In the genomic region with DNA sequence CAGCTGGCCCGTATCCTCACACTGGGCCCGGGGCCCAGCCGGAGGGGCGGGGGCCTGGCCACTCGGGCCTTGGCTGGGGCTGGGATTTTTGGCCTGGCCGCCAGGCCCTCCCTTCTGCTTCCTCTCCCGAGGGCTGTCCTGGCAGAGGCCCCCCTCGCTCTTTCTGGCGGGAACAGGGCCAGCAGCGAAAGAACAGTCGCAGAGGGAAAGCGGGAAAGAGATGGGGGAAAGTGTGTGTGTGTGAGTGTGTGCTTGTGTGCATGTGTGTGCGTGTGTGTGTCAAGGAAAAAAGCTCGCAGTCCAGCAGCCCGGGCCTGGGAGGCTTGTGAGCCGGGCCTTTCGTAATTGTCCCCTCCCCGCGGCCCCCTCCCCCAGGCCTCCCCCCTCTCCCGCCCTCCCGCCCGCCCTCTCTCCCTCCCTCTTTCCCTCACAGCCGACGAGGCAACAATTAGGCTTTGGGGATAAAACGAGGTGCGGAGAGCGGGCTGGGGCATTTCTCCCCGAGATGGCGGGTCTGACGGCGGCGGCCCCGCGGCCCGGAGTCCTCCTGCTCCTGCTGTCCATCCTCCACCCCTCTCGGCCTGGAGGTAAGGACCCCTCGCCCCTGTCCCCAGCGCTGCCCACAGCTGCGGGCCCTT, we compare ENCODE assay signal across 9 cellular contexts. TPM values are rescaled to one million over a fixed set of nuclear protein-coding genes. Genes with fewer than 3 reads are reported as not detected.
A peak's percentile ranks its signal among the peaks of the same experiment; 100 is the strongest.
DNase-seq lines count a peak whose midpoint lies in the region; TF ChIP-seq lines count a peak whose summit lies in the region.
"Had no signal": no experiment of that assay in that cellular context is flagged by ENCODE, and none has a peak within 500 bp of the region (broad histone marks: within the 10 kb centered on the region; RNA-seq: fewer than 3 reads in every experiment).

ELN (plus strand) TSS at position 491 of the 638 bp plus-strand sequence; CDS start at position 506, 15 bp downstream.

- H3K9me2 ChIP-seq in Karpas-422 (replicated peaks; ENCODE audit: insufficient read depth, low read length): no peaks in the 10 kb centered on the region

- H3K4me3 ChIP-seq in breast epithelium: peak within 1 kb of the TSS; percentile 58 to 74 (median 65)
- H3K4me3 ChIP-seq in fibroblast of villous mesenchyme (ENCODE audit: low read depth, low read length): no peak within 1 kb of the TSS
- no peak within 1 kb of the TSS for H3K4me3 ChIP-seq in neural progenitor cell
- no peak within 1 kb of the TSS for H3K4me3 ChIP-seq in Karpas-422 (ENCODE audit: low read length)

- H3K4me1 Mint-ChIP-seq in MCF 10A (ENCODE audit: insufficient read depth, unreplicated experiment): peaks cover 24% of the 10 kb centered on the region
- H3K4me1 Mint-ChIP-seq in neural progenitor cell: peaks cover 53% of the 10 kb centered on the region
- H3K4me1 Mint-ChIP-seq in activated T-helper 1 cell treated with anti-CD3 and anti-CD28 coated beads, Interleukin-12 subunit alpha, Interleukin-12 subunit beta, Interleukin-2, Interleukin-4 antibody, amounts not matched to agents 30 ng/mL and 10 ng/mL and 1 ng/mL, durations not matched to agents 14 hours and 24 hours and 36 hours (ENCODE audit: low read depth): peaks cover 7% of the 10 kb centered on the region

- peak in 1 of 2 donors; percentile 66 for DNase-seq in breast epithelium (ENCODE audit: low spot score in 2 of 2)
- no peak for DNase-seq in MCF 10A (ENCODE audit: unreplicated experiment)
- DNase-seq in fibroblast of villous mesenchyme (ENCODE audit: low read depth): peak; percentile 34
- peak; percentile 56 for DNase-seq in neural progenitor cell (ENCODE audit: low spot score)
- no peak for DNase-seq in NCI-H774 (lab: John Stamatoyannopoulos, UW)
- no peak for DNase-seq in activated gamma-delta T cell (lab: John Stamatoyannopoulos, UW)
- DNase-seq in activated T-helper 1 cell treated with anti-CD3 and anti-CD28 coated beads, Interleukin-12 subunit alpha, Interleukin-12 subunit beta, Interleukin-2, Interleukin-4 antibody, amounts not matched to agents 30 ng/mL and 10 ng/mL and 1 ng/mL, durations not matched to agents 14 hours and 24 hours and 36 hours (ENCODE audit: low spot score): no peak
- no peak for DNase-seq in Karpas-422
- DNase-seq: activated CD8-positive, alpha-beta T cell treated with anti-CD3 and anti-CD28 coated beads for 36 hours had no signal

- H3K9me3 ChIP-seq in breast epithelium (no peaks in the 10 kb centered on the region), neural progenitor cell (ENCODE audit: low read depth) (no peaks in the 10 kb centered on the region), Karpas-422 (ENCODE audit: low read length) (no peaks in the 10 kb centered on the region)

- CTCF ChIA-PET in MCF 10A (lab: Yijun Ruan, JAX): interaction anchor here (0.5 to 4.9 kb wide), 10 partner anchors 10 to 679 kb away, joined by 3 to 45 read pairs (median 8); no protein-coding TSS in a partner anchor

- H3K9me3 Mint-ChIP-seq in MCF 10A (ENCODE audit: unreplicated experiment): no peaks in the 10 kb centered on the region
- H3K9me3 Mint-ChIP-seq in neural progenitor cell: no peaks in the 10 kb centered on the region
- no peaks in the 10 kb centered on the region for H3K9me3 Mint-ChIP-seq in activated T-helper 1 cell treated with anti-CD3 and anti-CD28 coated beads, Interleukin-12 subunit alpha, Interleukin-12 subunit beta, Interleukin-2, Interleukin-4 antibody, amounts not matched to agents 30 ng/mL and 10 ng/mL and 1 ng/mL, durations not matched to agents 14 hours and 24 hours and 36 hours
- H3K9me3 Mint-ChIP-seq: activated CD8-positive, alpha-beta T cell treated with anti-CD3 and anti-CD28 coated beads for 36 hours had no signal

- TF ChIP-seq POLR2A in breast epithelium (IDR thresholded peaks at IDR 0.05): no peak

- H3K27me3 Mint-ChIP-seq in MCF 10A (ENCODE audit: insufficient read depth, unreplicated experiment) (peaks cover 33% of the 10 kb centered on the region), neural progenitor cell (ENCODE audit: insufficient read depth, low read depth) (peaks cover 20% of the 10 kb centered on the region)
- H3K27me3 Mint-ChIP-seq in activated T-helper 1 cell treated with anti-CD3 and anti-CD28 coated beads, Interleukin-12 subunit alpha, Interleukin-12 subunit beta, Interleukin-2, Interleukin-4 antibody, amounts not matched to agents 30 ng/mL and 10 ng/mL and 1 ng/mL, durations not matched to agents 14 hours and 24 hours and 36 hours (ENCODE audit: insufficient read depth): peaks cover 48% of the 10 kb centered on the region

- H3K27ac Mint-ChIP-seq in MCF 10A (ENCODE audit: low read depth, unreplicated experiment) (no peak within 1 kb of the TSS), neural progenitor cell (peak within 1 kb of the TSS; percentile 83)
- no peak within 1 kb of the TSS for H3K27ac Mint-ChIP-seq in activated T-helper 1 cell treated with anti-CD3 and anti-CD28 coated beads, Interleukin-12 subunit alpha, Interleukin-12 subunit beta, Interleukin-2, Interleukin-4 antibody, amounts not matched to agents 30 ng/mL and 10 ng/mL and 1 ng/mL, durations not matched to agents 14 hours and 24 hours and 36 hours
- H3K27ac Mint-ChIP-seq: activated CD8-positive, alpha-beta T cell treated with anti-CD3 and anti-CD28 coated beads for 36 hours had no signal

- peaks cover 6 to 18% of the 10 kb centered on the region in 2 donors for H3K4me1 ChIP-seq in breast epithelium
- H3K4me1 ChIP-seq in neural progenitor cell: peaks cover 20% of the 10 kb centered on the region
- no peaks in the 10 kb centered on the region; the same call in 1 of the 2 replicates for H3K4me1 ChIP-seq in Karpas-422 (ENCODE audit: low read length)

- H3K4me2 ChIP-seq in neural progenitor cell (peak within 1 kb of the TSS; percentile 42), Karpas-422 (ENCODE audit: low read depth, low read length, poor library complexity, severe bottlenecking) (no peak within 1 kb of the TSS)

- no peaks in the 10 kb centered on the region for H4K20me1 ChIP-seq in neural progenitor cell (ENCODE audit: low read depth)
- no peaks in the 10 kb centered on the region for H4K20me1 ChIP-seq in Karpas-422 (ENCODE audit: insufficient read depth, low read depth, low read length)

- H3K36me3 ChIP-seq in breast epithelium: no peaks in the 10 kb centered on the region
- no peaks in the 10 kb centered on the region for H3K36me3 ChIP-seq in neural progenitor cell
- H3K36me3 ChIP-seq in Karpas-422 (ENCODE audit: insufficient read depth, low read length): no peaks in the 10 kb centered on the region

- intact Hi-C loops in breast epithelium (cut with DNase I; ENCODE audit: low total_unique reads) (no loop called here), MCF 10A (cut with micrococcal nuclease) (no loop called here)
- intact Hi-C loops in activated T-helper 1 cell treated with anti-CD3 and anti-CD28 coated beads, Interleukin-12 subunit alpha, Interleukin-12 subunit beta, Interleukin-2, Interleukin-4 antibody, amounts not matched to agents 30 ng/mL and 10 ng/mL and 1 ng/mL, durations not matched to agents 14 hours and 24 hours and 36 hours (cut with micrococcal nuclease): no loop called here

- no TSS peak for BruUV-seq in MCF 10A (replicated peaks; lab: Mats Ljungman, UMichigan)

- TF ChIP-seq CTCF in breast epithelium (IDR thresholded peaks at IDR 0.05): no peak
- no peak for TF ChIP-seq CTCF in MCF 10A (IDR thresholded peaks at IDR 0.05; ENCODE audit: unreplicated experiment)
- no peak for TF ChIP-seq CTCF in fibroblast of villous mesenchyme (IDR thresholded peaks at IDR 0.05; ENCODE audit: insufficient read depth, low read depth, low read length)
- TF ChIP-seq CTCF in neural progenitor cell (IDR thresholded peaks at IDR 0.05): no peak

- no peak within 1 kb of the TSS for H3K9ac ChIP-seq in neural progenitor cell
- H3K9ac ChIP-seq in Karpas-422 (ENCODE audit: low read length): no peak within 1 kb of the TSS

- POLR2A ChIA-PET in MCF 10A (lab: Yijun Ruan, JAX): interaction anchor here (0.6 kb wide), 1 partner anchor 98 kb away, joined by 3 read pairs; no protein-coding TSS in a partner anchor

- H3K79me2 ChIP-seq in neural progenitor cell (ENCODE audit: low read depth): no peaks in the 10 kb centered on the region
- no peaks in the 10 kb centered on the region for H3K79me2 ChIP-seq in Karpas-422 (ENCODE audit: low read length)

- peak within 1 kb of the TSS; percentile 70 to 77 for H3K27ac ChIP-seq in breast epithelium
- H3K27ac ChIP-seq in neural progenitor cell: no peak within 1 kb of the TSS
- H3K27ac ChIP-seq in Karpas-422 (ENCODE audit: low read length): no peak within 1 kb of the TSS

- H2AFZ ChIP-seq in neural progenitor cell (replicated peaks) (no peak within 1 kb of the TSS), Karpas-422 (ENCODE audit: low read length) (no peak within 1 kb of the TSS)

- peaks cover 3% of the 10 kb centered on the region for H3F3A ChIP-seq in neural progenitor cell (ENCODE audit: low read depth)

- H3K4me3 Mint-ChIP-seq in MCF 10A (ENCODE audit: unreplicated experiment): no peak within 1 kb of the TSS
- no peak within 1 kb of the TSS for H3K4me3 Mint-ChIP-seq in neural progenitor cell
- H3K4me3 Mint-ChIP-seq in activated T-helper 1 cell treated with anti-CD3 and anti-CD28 coated beads, Interleukin-12 subunit alpha, Interleukin-12 subunit beta, Interleukin-2, Interleukin-4 antibody, amounts not matched to agents 30 ng/mL and 10 ng/mL and 1 ng/mL, durations not matched to agents 14 hours and 24 hours and 36 hours: no peak within 1 kb of the TSS
- H3K4me3 Mint-ChIP-seq: activated CD8-positive, alpha-beta T cell treated with anti-CD3 and anti-CD28 coated beads for 36 hours had no signal

- no peaks in the 10 kb centered on the region for H3K27me3 ChIP-seq in breast epithelium
- peaks cover 10% of the 10 kb centered on the region for H3K27me3 ChIP-seq in neural progenitor cell
- H3K27me3 ChIP-seq in Karpas-422 (ENCODE audit: low read length): no peaks in the 10 kb centered on the region

- H3K36me3 Mint-ChIP-seq in MCF 10A (ENCODE audit: insufficient read depth, unreplicated experiment): no peaks in the 10 kb centered on the region
- no peaks in the 10 kb centered on the region for H3K36me3 Mint-ChIP-seq in neural progenitor cell
- no peaks in the 10 kb centered on the region for H3K36me3 Mint-ChIP-seq in activated T-helper 1 cell treated with anti-CD3 and anti-CD28 coated beads, Interleukin-12 subunit alpha, Interleukin-12 subunit beta, Interleukin-2, Interleukin-4 antibody, amounts not matched to agents 30 ng/mL and 10 ng/mL and 1 ng/mL, durations not matched to agents 14 hours and 24 hours and 36 hours (ENCODE audit: low read depth)

RNA-seq across cellular contexts. Expression of gene ELN, which starts in this region (rescaled TPM):
- total RNA-seq in breast epithelium: 100 to 1,000 TPM in 1 of 3 donors, 10 to 100 TPM in 2; 25.9 to 134 (median 31.8) TPM
- not detected in 2 replicates for total RNA-seq in MCF 10A (2022)
- under 0.01 and 0.64 TPM in 2 replicates for total RNA-seq in fibroblast of villous mesenchyme
- 0.47 and 1.1 TPM in 2 replicates for total RNA-seq in neural progenitor cell (ENCODE audit: low replicate concordance)
- total RNA-seq in activated T-helper 1 cell treated with anti-CD3 and anti-CD28 coated beads, Interleukin-12 subunit alpha, Interleukin-12 subunit beta, Interleukin-2, Interleukin-4 antibody, amounts not matched to agents 30 ng/mL and 10 ng/mL and 1 ng/mL, durations not matched to agents 14 hours and 24 hours and 36 hours: not detected in 2 replicates
- total RNA-seq in Karpas-422 (2014; rRNA removed; shearing (Covaris generic); ENCODE audit: low replicate concordance): not detected in 2 replicates
- total RNA-seq: activated CD8-positive, alpha-beta T cell treated with anti-CD3 and anti-CD28 coated beads for 36 hours had no signal

Comparison
In these comparisons a context has a peak if more than half of its experiments do, and no peak if none do; other contexts are left out.
1. RNA of gene ELN (total RNA-seq): 25.9 to 134 TPM in breast epithelium; 0.47 to 1.1 TPM in neural progenitor cell, not detected in MCF 10A, under 0.01 to 0.64 TPM in fibroblast of villous mesenchyme, not detected in activated T-helper 1 cell treated with anti-CD3 and anti-CD28 coated beads, Interleukin-12 subunit alpha, Interleukin-12 subunit beta, Interleukin-2, Interleukin-4 antibody, amounts not matched to agents 30 ng/mL and 10 ng/mL and 1 ng/mL, durations not matched to agents 14 hours and 24 hours and 36 hours and not detected in Karpas-422; every median in the first group is over 10 times any median in the second.
2. Peak in DNase-seq in fibroblast of villous mesenchyme; RNA of the gene not detected or under 1 TPM.
3. H3K27ac ChIP-seq: peak in breast epithelium (2 of 2); none in neural progenitor cell (single experiment) and Karpas-422 (single experiment).
4. H3K4me3 ChIP-seq: peak in breast epithelium (3 of 3); none in fibroblast of villous mesenchyme (single experiment), neural progenitor cell (single experiment) and Karpas-422 (single experiment).